10 cellular contexts compared by ENCODE assay signal in the genomic region with DNA sequence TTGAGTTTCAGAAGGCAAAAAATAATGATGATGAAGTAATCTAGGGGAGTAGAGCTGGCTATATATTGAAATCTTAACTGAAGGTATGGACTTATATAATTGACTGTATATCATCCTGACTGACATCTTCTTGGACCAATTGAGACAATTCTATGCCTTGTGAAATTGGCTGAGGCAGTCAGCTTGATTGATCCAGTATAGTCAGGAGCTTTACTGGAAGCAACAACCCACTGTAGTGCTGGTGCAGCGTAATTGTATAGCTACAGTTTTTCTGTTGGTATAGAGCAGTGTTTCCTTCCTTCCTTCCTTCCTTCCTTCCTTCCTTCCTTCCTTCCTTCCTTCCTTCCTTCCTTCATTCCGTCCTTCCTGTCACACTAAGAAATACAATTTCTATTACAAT.
"Had no signal": no experiment of that assay in that cellular context is flagged by ENCODE, and none has a peak within 500 bp of the region (broad histone marks: within the 10 kb centered on the region; RNA-seq: fewer than 3 reads in every experiment).

No MANE protein-coding gene starts in this region.

- H3K4me3 ChIP-seq: GM23338 had no signal

- DNase-seq: H9, HCEC 1CT, HFFc6, KBM-7 had no signal

- FAIRE-seq: H1, H54, HepG2 had no signal

- H3K27ac ChIP-seq: HL-60, KMS-11 had no signal

- H3K9ac ChIP-seq: KMS-11 had no signal
